8 cellular contexts compared by ENCODE assay signal in genomic region chrX:40543661-40544328, GRCh38. TPM values are rescaled to one million over a fixed set of nuclear protein-coding genes. Genes with fewer than 3 reads are reported as not detected.
DNase-seq lines count a peak whose midpoint lies in the region; ATAC-seq and TF ChIP-seq lines count a peak whose summit lies in the region.

No MANE protein-coding gene starts in this region.

- no peaks in the 10 kb centered on the region for H3K79me2 ChIP-seq in PC-9 (ENCODE audit: low read depth)

- no TSS peak for BruUV-seq in PC-9 (replicated peaks; lab: Mats Ljungman, UMichigan)

- H3K36me3 ChIP-seq in PC-9 (ENCODE audit: low read depth), result no peaks in the 10 kb centered on the region

- ATAC-seq in activated CD4-positive, CD25-positive, alpha-beta regulatory T cell treated with anti-CD3 and anti-CD28 coated beads, Interleukin-2, amount 50 U/mL, for 24 hours, result no peak
- ATAC-seq in HG03520 (IDR thresholded peaks at IDR 0.05; ENCODE audit: unreplicated experiment), result no peak

- H3K4me2 ChIP-seq in PC-9, result peak overlapping the region; percentile 58

- intact Hi-C loops in PC-9 (cut with micrococcal nuclease; ENCODE audit: unreplicated experiment), result loop anchor here (10.0 kb wide), 1 partner anchor 101 kb away; the partner anchor contains the start of gene CXorf38
- intact Hi-C loops in dorsolateral prefrontal cortex (cut with DNase I), result loop anchor here in 1 of 2 donors (10.0 kb wide), 2 partner anchors 101 to 251 kb away; partner anchors contain the start of gene CXorf38

- CTCF ChIA-PET in PC-9 (lab: Charles Lee), result interaction anchor here (0.6 to 0.7 kb wide), 4 partner anchors 104 to 1254 kb away, joined by 3 to 5 read pairs (median 3); partner anchors contain the start of gene CXorf38

- no peaks in the 10 kb centered on the region for H3F3A ChIP-seq in PC-9 (ENCODE audit: insufficient read depth, low read depth)

- peak; percentile 49 for DNase-seq in Caki2 (ENCODE audit: low read depth)
- DNase-seq in HL-60 (ENCODE audit: low read depth in 1 of 2, low spot score in 1 of 2), result no peak
- peak; percentile 3 to 65 for DNase-seq in PC-9
- peak in 1 of 10 donors; percentile 14 for DNase-seq in dorsolateral prefrontal cortex
- peak; percentile 63 to 65 for DNase-seq in lung microvascular endothelial cell (ENCODE audit: low read depth in 2 of 2)
- no peak for DNase-seq in ureter (ENCODE audit: low spot score)

- no peak overlapping the region for H3K27ac ChIP-seq in HL-60 (replicated peaks)
- H3K27ac ChIP-seq in PC-9, result no peak overlapping the region
- H3K27ac ChIP-seq in dorsolateral prefrontal cortex, result no peak overlapping the region

- H3K27me3 ChIP-seq in HL-60 (ENCODE audit: insufficient read depth, poor library complexity, severe bottlenecking) (no peaks in the 10 kb centered on the region), PC-9 (ENCODE audit: insufficient read depth, low read depth) (no peaks in the 10 kb centered on the region), dorsolateral prefrontal cortex (peaks cover 0 to 86% (median 31%) of the 10 kb centered on the region in 45 donors)

- no peak overlapping the region for H2AFZ ChIP-seq in PC-9

- POLR2A ChIA-PET in PC-9 (lab: Charles Lee; ENCODE audit: unreplicated experiment), result interaction anchor here (0.7 kb wide), 1 partner anchor 272 kb away, joined by 8 read pairs; no protein-coding TSS in a partner anchor

- H3K9me3 ChIP-seq in PC-9 (ENCODE audit: insufficient read depth, low read depth), result no peaks in the 10 kb centered on the region

- no peaks in the 10 kb centered on the region for H3K9me2 ChIP-seq in PC-9 (ENCODE audit: insufficient read depth)

- TF ChIP-seq CTCF in HL-60 (IDR thresholded peaks at IDR 0.05; ENCODE audit: insufficient read depth, low read length) (peak; percentile 41), PC-9 (conservative IDR thresholded peaks at IDR 0.05) (peak; percentile 78), dorsolateral prefrontal cortex (IDR thresholded peaks at IDR 0.05 in 54 of 56, conservative IDR thresholded peaks at IDR 0.05 in 2 of 56; ENCODE audit: low read depth in 1 of 56, partially characterized antibody in 56 of 56) (peak; percentile 46 to 93 (median 86))

- no peaks in the 10 kb centered on the region for H4K20me1 ChIP-seq in PC-9 (ENCODE audit: insufficient read depth)

- no peaks in the 10 kb centered on the region for H3K4me1 ChIP-seq in PC-9 (replicated peaks; ENCODE audit: insufficient read depth)

- H3K4me3 ChIP-seq in HL-60 (replicated peaks; ENCODE audit: insufficient read depth, low read length) (no peak overlapping the region), PC-9 (no peak overlapping the region), dorsolateral prefrontal cortex (peak overlapping the region in 5 of 59 donors; percentile 4 to 27 (median 23))

- in situ Hi-C loops in Caki2 (cut with HindIII; ENCODE audit: low pct_unique_long_range_greater_than_20kb, low sequenced_read_pairs), result no loop called here

RNA-seq across cellular contexts. Expression of gene ATP6AP2, which starts 37.0 kb away (rescaled TPM):
- 82.5 and 104 TPM in 2 replicates for total RNA-seq in Caki2 (2014; rRNA removed; shearing (Covaris generic); ENCODE audit: low replicate concordance)
- 45.5 and 49.7 TPM in 2 replicates for total RNA-seq in PC-9 (2021)
- total RNA-seq in dorsolateral prefrontal cortex, result 100 to 1,000 TPM in 117 of 120 experiments, 10 to 100 TPM in 3; 86.2 to 263 (median 179) TPM
- total RNA-seq in lung microvascular endothelial cell, result 78.7 and 94.2 TPM in 2 replicates
- 106 TPM for total RNA-seq in ureter

Comparison
In these comparisons a context has a peak if more than half of its experiments do, and no peak if none do; other contexts are left out.
1. DNase-seq: peak in Caki2 (single experiment), PC-9 (2 of 2) and lung microvascular endothelial cell (2 of 2); none in HL-60 (0 of 2) and ureter (single experiment).
2. Peak in every context shown above with its lines, with median percentiles within 50 percentile points of each other: CTCF ChIP-seq.